1 cellular context compared by ENCODE assay signal in genomic region chr10:63465293-63466167, GRCh38.
TF ChIP-seq lines count a peak whose summit lies in the region.

A gene with protein sequence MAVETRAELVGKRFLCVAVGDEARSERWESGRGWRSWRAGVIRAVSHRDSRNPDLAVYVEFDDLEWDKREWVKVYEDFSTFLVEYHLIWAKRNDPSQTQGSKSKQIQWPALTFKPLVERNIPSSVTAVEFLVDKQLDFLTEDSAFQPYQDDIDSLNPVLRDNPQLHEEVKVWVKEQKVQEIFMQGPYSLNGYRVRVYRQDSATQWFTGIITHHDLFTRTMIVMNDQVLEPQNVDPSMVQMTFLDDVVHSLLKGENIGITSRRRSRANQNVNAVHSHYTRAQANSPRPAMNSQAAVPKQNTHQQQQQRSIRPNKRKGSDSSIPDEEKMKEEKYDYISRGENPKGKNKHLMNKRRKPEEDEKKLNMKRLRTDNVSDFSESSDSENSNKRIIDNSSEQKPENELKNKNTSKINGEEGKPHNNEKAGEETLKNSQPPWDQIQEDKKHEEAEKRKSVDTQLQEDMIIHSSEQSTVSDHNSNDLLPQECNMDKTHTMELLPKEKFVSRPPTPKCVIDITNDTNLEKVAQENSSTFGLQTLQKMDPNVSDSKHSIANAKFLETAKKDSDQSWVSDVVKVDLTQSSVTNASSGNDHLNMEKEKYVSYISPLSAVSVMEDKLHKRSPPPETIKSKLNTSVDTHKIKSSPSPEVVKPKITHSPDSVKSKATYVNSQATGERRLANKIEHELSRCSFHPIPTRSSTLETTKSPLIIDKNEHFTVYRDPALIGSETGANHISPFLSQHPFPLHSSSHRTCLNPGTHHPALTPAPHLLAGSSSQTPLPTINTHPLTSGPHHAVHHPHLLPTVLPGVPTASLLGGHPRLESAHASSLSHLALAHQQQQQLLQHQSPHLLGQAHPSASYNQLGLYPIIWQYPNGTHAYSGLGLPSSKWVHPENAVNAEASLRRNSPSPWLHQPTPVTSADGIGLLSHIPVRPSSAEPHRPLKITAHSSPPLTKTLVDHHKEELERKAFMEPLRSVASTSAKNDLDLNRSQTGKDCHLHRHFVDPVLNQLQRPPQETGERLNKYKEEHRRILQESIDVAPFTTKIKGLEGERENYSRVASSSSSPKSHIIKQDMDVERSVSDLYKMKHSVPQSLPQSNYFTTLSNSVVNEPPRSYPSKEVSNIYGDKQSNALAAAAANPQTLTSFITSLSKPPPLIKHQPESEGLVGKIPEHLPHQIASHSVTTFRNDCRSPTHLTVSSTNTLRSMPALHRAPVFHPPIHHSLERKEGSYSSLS (N-terminal part only) (minus strand): TSS chr10:63465977. CDS start chr10:63465662, 315 bp downstream.

TF ChIP-seq in HepG2, 621 proteins besides CTCF, POLR2A, EP300 and RAD21 (continued from another document):
- TF ChIP-seq, protein P1, sequence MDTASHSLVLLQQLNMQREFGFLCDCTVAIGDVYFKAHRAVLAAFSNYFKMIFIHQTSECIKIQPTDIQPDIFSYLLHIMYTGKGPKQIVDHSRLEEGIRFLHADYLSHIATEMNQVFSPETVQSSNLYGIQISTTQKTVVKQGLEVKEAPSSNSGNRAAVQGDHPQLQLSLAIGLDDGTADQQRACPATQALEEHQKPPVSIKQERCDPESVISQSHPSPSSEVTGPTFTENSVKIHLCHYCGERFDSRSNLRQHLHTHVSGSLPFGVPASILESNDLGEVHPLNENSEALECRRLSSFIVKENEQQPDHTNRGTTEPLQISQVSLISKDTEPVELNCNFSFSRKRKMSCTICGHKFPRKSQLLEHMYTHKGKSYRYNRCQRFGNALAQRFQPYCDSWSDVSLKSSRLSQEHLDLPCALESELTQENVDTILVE (CRISPR knock-in tag; IDR thresholded peaks at IDR 0.05) = peak; percentile 35; the same call in 1 of the 2 replicates
- TF ChIP-seq RBM22 (optimal IDR thresholded peaks at IDR 0.05; ENCODE audit: low read length) (peak; percentile 57), SRSF1 (optimal IDR thresholded peaks at IDR 0.05; ENCODE audit: low read depth, low read length) (no peak), ZNF30 (CRISPR knock-in tag; IDR thresholded peaks at IDR 0.05) (no peak), HMG20B (CRISPR knock-in tag; conservative IDR thresholded peaks at IDR 0.05) (no peak), SP5 (CRISPR knock-in tag; IDR thresholded peaks at IDR 0.05; ENCODE audit: borderline replicate concordance, low read depth) (peak; percentile 46; the same call in 1 of the 2 replicates), PHB2 (IDR thresholded peaks at IDR 0.05; ENCODE audit: partially characterized antibody) (no peak), ZNF484 (CRISPR knock-in tag; IDR thresholded peaks at IDR 0.05; ENCODE audit: borderline replicate concordance, low read depth) (no peak), ZNF251 (CRISPR knock-in tag; IDR thresholded peaks at IDR 0.05) (no peak), HMGA1 (CRISPR knock-in tag; conservative IDR thresholded peaks at IDR 0.05) (no peak), ZNF234 (CRISPR knock-in tag; conservative IDR thresholded peaks at IDR 0.05) (0 out of 2 replicates have a peak, but pooled peaks have one; percentile 2), ZNF496 (CRISPR knock-in tag; IDR thresholded peaks at IDR 0.05; ENCODE audit: insufficient replicate concordance) (no peak), ZNF414 (CRISPR knock-in tag; IDR thresholded peaks at IDR 0.05) (peak; percentile 75; the same call in 1 of the 2 replicates), CCAR2 (optimal IDR thresholded peaks at IDR 0.05; ENCODE audit: low read depth, low read length) (no peak), DMTF1 (CRISPR knock-in tag; IDR thresholded peaks at IDR 0.05) (no peak), ZNF180 (CRISPR knock-in tag; IDR thresholded peaks at IDR 0.05; ENCODE audit: borderline replicate concordance, low read depth) (no peak), EED (CRISPR knock-in tag; IDR thresholded peaks at IDR 0.05) (peak; percentile 72), ZNF260 (CRISPR knock-in tag; IDR thresholded peaks at IDR 0.05; ENCODE audit: borderline replicate concordance, low read depth) (no peak), KDM6A (CRISPR knock-in tag; IDR thresholded peaks at IDR 0.05; ENCODE audit: low read depth) (no peak), SP2 (CRISPR knock-in tag; IDR thresholded peaks at IDR 0.05) (no peak), CREB3 (CRISPR knock-in tag; IDR thresholded peaks at IDR 0.05) (no peak), ZNF367 (CRISPR knock-in tag; IDR thresholded peaks at IDR 0.05; ENCODE audit: borderline replicate concordance) (no peak), MED8 (CRISPR knock-in tag; IDR thresholded peaks at IDR 0.05; ENCODE audit: insufficient replicate concordance) (peak; percentile 13), DR1 (CRISPR knock-in tag; IDR thresholded peaks at IDR 0.05) (peak; percentile 41), ZSCAN21 (CRISPR knock-in tag; IDR thresholded peaks at IDR 0.05; ENCODE audit: borderline replicate concordance) (peak; percentile 90; the same call in 1 of the 2 replicates), MBNL3 (CRISPR knock-in tag; conservative IDR thresholded peaks at IDR 0.05) (no peak), SAFB2 (CRISPR knock-in tag; IDR thresholded peaks at IDR 0.05; ENCODE audit: borderline replicate concordance, low read depth) (peak; percentile 88)
- TF ChIP-seq, protein P2, sequence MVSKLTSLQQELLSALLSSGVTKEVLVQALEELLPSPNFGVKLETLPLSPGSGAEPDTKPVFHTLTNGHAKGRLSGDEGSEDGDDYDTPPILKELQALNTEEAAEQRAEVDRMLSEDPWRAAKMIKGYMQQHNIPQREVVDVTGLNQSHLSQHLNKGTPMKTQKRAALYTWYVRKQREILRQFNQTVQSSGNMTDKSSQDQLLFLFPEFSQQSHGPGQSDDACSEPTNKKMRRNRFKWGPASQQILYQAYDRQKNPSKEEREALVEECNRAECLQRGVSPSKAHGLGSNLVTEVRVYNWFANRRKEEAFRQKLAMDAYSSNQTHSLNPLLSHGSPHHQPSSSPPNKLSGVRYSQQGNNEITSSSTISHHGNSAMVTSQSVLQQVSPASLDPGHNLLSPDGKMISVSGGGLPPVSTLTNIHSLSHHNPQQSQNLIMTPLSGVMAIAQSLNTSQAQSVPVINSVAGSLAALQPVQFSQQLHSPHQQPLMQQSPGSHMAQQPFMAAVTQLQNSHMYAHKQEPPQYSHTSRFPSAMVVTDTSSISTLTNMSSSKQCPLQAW (CRISPR knock-in tag; IDR thresholded peaks at IDR 0.05) = no peak
- TF ChIP-seq, protein P3, sequence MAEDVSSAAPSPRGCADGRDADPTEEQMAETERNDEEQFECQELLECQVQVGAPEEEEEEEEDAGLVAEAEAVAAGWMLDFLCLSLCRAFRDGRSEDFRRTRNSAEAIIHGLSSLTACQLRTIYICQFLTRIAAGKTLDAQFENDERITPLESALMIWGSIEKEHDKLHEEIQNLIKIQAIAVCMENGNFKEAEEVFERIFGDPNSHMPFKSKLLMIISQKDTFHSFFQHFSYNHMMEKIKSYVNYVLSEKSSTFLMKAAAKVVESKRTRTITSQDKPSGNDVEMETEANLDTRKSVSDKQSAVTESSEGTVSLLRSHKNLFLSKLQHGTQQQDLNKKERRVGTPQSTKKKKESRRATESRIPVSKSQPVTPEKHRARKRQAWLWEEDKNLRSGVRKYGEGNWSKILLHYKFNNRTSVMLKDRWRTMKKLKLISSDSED (CRISPR knock-in tag; IDR thresholded peaks at IDR 0.05) = 0 out of 2 replicates have a peak, but pooled peaks have one; percentile 52
